ENCODE assay signal across 30 cellular contexts in genomic region chr1:153396461-153396860, GRCh38. TPM values are rescaled to one million over a fixed set of nuclear protein-coding genes. Genes with fewer than 3 reads are reported as not detected.
"Had no signal": no experiment of that assay in that cellular context is flagged by ENCODE, and none has a peak within 500 bp of the region (broad histone marks: within the 10 kb centered on the region; RNA-seq: fewer than 3 reads in every experiment).

No MANE protein-coding gene starts in this region.

- H3K9me3 ChIP-seq: colonic mucosa, heart left ventricle, left lung, lower lobe of right lung, psoas muscle, spleen, testis, tibial nerve had no signal

- H3K27ac Mint-ChIP-seq: memory B cell; mesothelial cell of epicardium; natural killer cell treated with Interleukin-12 subunit alpha and Interleukin-12 subunit beta and Interleukin-15 and Interleukin-18, amount 100 ng/mL, for 72 hours; stimulated activated memory B cell treated with anti-CD40 and anti-IgM and Interleukin-4, amounts not matched to agents 10 μg/mL and 1 μg/mL and 100 μg/mL, for 72 hours; stimulated activated naive CD8-positive, alpha-beta T cell treated with anti-CD3 and anti-CD28 coated beads, Interleukin-15, Interleukin-2, amounts not matched to agents 100 ng/mL and 50 ng/mL, for 24 hours had no signal

- H3K4me3 Mint-ChIP-seq: memory B cell; mesothelial cell of epicardium; natural killer cell treated with Interleukin-12 subunit alpha and Interleukin-12 subunit beta and Interleukin-15 and Interleukin-18, amount 100 ng/mL, for 72 hours; stimulated activated memory B cell treated with anti-CD40 and anti-IgM and Interleukin-4, amounts not matched to agents 10 μg/mL and 1 μg/mL and 100 μg/mL, for 72 hours; stimulated activated naive CD8-positive, alpha-beta T cell treated with anti-CD3 and anti-CD28 coated beads, Interleukin-15, Interleukin-2, amounts not matched to agents 100 ng/mL and 50 ng/mL, for 24 hours had no signal

- H3K27ac ChIP-seq: colonic mucosa, dorsolateral prefrontal cortex, heart left ventricle, left lung, lower lobe of right lung, psoas muscle, testis, tibial nerve had no signal

- H3K4me1 ChIP-seq: colonic mucosa, psoas muscle, testis, tibial nerve had no signal

- H3K36me3 Mint-ChIP-seq: memory B cell; mesothelial cell of epicardium; natural killer cell treated with Interleukin-12 subunit alpha and Interleukin-12 subunit beta and Interleukin-15 and Interleukin-18, amount 100 ng/mL, for 72 hours; stimulated activated memory B cell treated with anti-CD40 and anti-IgM and Interleukin-4, amounts not matched to agents 10 μg/mL and 1 μg/mL and 100 μg/mL, for 72 hours had no signal

- H3K36me3 ChIP-seq: colonic mucosa, heart left ventricle, left lung, lower lobe of right lung, spleen, tibial nerve had no signal

- H3K4me1 Mint-ChIP-seq: memory B cell; mesothelial cell of epicardium; stimulated activated memory B cell treated with anti-CD40 and anti-IgM and Interleukin-4, amounts not matched to agents 10 μg/mL and 1 μg/mL and 100 μg/mL, for 72 hours had no signal

- H3K27me3 ChIP-seq: colonic mucosa, testis had no signal

- ATAC-seq: esophagus mucosa; heart left ventricle; left lung; lower lobe of right lung; natural killer cell treated with Interleukin-12 subunit alpha and Interleukin-12 subunit beta and Interleukin-15 and Interleukin-18, amount 100 ng/mL, for 72 hours; psoas muscle; sciatic nerve; stimulated activated memory B cell treated with anti-CD40 and anti-IgM and Interleukin-4, amounts not matched to agents 10 μg/mL and 1 μg/mL and 100 μg/mL, for 72 hours had no signal

- H3K9me3 Mint-ChIP-seq: memory B cell; mesothelial cell of epicardium; natural killer cell treated with Interleukin-12 subunit alpha and Interleukin-12 subunit beta and Interleukin-15 and Interleukin-18, amount 100 ng/mL, for 72 hours; stimulated activated memory B cell treated with anti-CD40 and anti-IgM and Interleukin-4, amounts not matched to agents 10 μg/mL and 1 μg/mL and 100 μg/mL, for 72 hours; stimulated activated naive CD8-positive, alpha-beta T cell treated with anti-CD3 and anti-CD28 coated beads, Interleukin-15, Interleukin-2, amounts not matched to agents 100 ng/mL and 50 ng/mL, for 24 hours had no signal

- DNase-seq: cerebellar nuclear complex; dorsolateral prefrontal cortex; effector memory CD4-positive, alpha-beta T cell; heart left ventricle; hippocampal formation; left lung; lower lobe of right lung; psoas muscle; retina; spleen; stimulated activated CD4-positive, alpha-beta T cell treated with anti-CD3 and anti-CD28 coated beads, Interleukin-15, amount 100 ng/mL, for 24 hours; stimulated activated CD4-positive, alpha-beta T cell treated with anti-CD3 and anti-CD28 coated beads, Interleukin-1b, Interleukin-23, amount 100 ng/mL, for 48 hours; stimulated activated CD4-positive, alpha-beta T cell treated with anti-CD3 and anti-CD28 coated beads, Interleukin-4, amount 100 ng/mL, for 24 hours; testis had no signal

- H3K4me3 ChIP-seq: colonic mucosa, dorsolateral prefrontal cortex, heart left ventricle, left lung, lower lobe of right lung, psoas muscle, spleen, testis, tibial nerve had no signal

RNA-seq across cellular contexts. Expression of gene S100A8, which starts 5.6 kb away (rescaled TPM):
- total RNA-seq: fibroblast of lung, glomerular endothelial cell, mesothelial cell of epicardium had no signal

RNA-seq across cellular contexts. Expression of gene S100A7A, which starts 19.9 kb away (rescaled TPM):
- total RNA-seq: colonic mucosa; dorsolateral prefrontal cortex; fibroblast of lung; frontal cortex; glomerular endothelial cell; heart left ventricle; left lung; lower lobe of right lung; mesothelial cell of epicardium; natural killer cell treated with Interleukin-12 subunit alpha and Interleukin-12 subunit beta and Interleukin-15 and Interleukin-18, amount 100 ng/mL, for 72 hours; omental fat pad; psoas muscle; sciatic nerve; skeletal muscle tissue; spleen; subcutaneous adipose tissue; testis; tibial nerve; ureter had no signal

RNA-seq across cellular contexts. Expression of gene S100A12, which starts 21.0 kb away (rescaled TPM):
- total RNA-seq: colonic mucosa; fibroblast of lung; glomerular endothelial cell; mesothelial cell of epicardium; natural killer cell treated with Interleukin-12 subunit alpha and Interleukin-12 subunit beta and Interleukin-15 and Interleukin-18, amount 100 ng/mL, for 72 hours; testis; tibial nerve; ureter had no signal

RNA-seq across cellular contexts. Expression of gene S100A9, which starts 38.8 kb away (rescaled TPM):
- total RNA-seq: fibroblast of lung, glomerular endothelial cell had no signal

RNA-seq across cellular contexts. Expression of gene PGLYRP4, which starts 47.8 kb away (rescaled TPM):
- total RNA-seq: colonic mucosa; dorsolateral prefrontal cortex; fibroblast of lung; frontal cortex; glomerular endothelial cell; heart left ventricle; left lung; mesothelial cell of epicardium; natural killer cell treated with Interleukin-12 subunit alpha and Interleukin-12 subunit beta and Interleukin-15 and Interleukin-18, amount 100 ng/mL, for 72 hours; omental fat pad; psoas muscle; sciatic nerve; skeletal muscle tissue; spleen; subcutaneous adipose tissue; tibial nerve had no signal
